2 cellular contexts compared by ENCODE assay signal in the genomic region with DNA sequence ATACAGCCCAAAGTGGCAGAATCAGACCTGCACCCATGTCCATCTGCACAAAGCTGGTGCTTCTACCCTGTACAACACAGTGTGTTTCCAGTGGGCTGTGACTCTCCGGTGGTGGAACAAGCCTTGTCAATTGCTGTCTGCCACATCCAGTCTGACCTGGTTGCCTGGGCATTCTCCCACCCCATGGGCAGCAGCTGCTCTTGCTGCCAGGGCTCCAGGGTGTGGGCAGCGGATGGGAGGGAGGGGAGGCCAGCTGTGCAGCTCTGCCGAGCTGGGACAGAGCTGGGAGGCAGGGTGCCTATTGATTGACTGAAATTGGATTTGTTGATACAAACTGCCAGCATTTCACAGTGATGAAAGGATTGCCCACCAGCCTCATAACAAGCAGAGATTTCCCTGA.
TF ChIP-seq lines count a peak whose summit lies in the region.

No MANE protein-coding gene starts in this region.

TF ChIP-seq in SK-N-SH, 30 proteins besides CTCF, POLR2A, EP300 and RAD21 (continued from another document):
- TF ChIP-seq REST (IDR thresholded peaks at IDR 0.05; ENCODE audit: low read depth, low read length) (no peak), FOXJ3 (CRISPR knock-in tag; IDR thresholded peaks at IDR 0.05) (no peak), JUND (IDR thresholded peaks at IDR 0.05) (no peak), FOXM1 (IDR thresholded peaks at IDR 0.05; ENCODE audit: low read depth) (no peak), ELF1 (IDR thresholded peaks at IDR 0.05) (no peak), MXI1 (IDR thresholded peaks at IDR 0.05; ENCODE audit: low read depth, low read length) (no peak), TCF12 (IDR thresholded peaks at IDR 0.05) (no peak), RXRA (IDR thresholded peaks at IDR 0.05; ENCODE audit: borderline replicate concordance, low read depth) (no peak), CHD2 (IDR thresholded peaks at IDR 0.05; ENCODE audit: low read length, partially characterized antibody) (no peak), USF2 (IDR thresholded peaks at IDR 0.05; ENCODE audit: borderline replicate concordance, low read depth, low read length) (no peak), TEAD4 (IDR thresholded peaks at IDR 0.05; ENCODE audit: borderline replicate concordance, insufficient read depth) (no peak), PBX3 (IDR thresholded peaks at IDR 0.05) (no peak), EZH2phosphoT487 (IDR thresholded peaks at IDR 0.05; ENCODE audit: borderline replicate concordance, low read depth) (no peak), GABPA (IDR thresholded peaks at IDR 0.05; ENCODE audit: low read depth) (no peak)

TF ChIP-seq in SK-N-SH treated with all-trans-retinoic acid at 6 μM for 48 hours, 23 proteins besides CTCF, POLR2A, EP300 and RAD21 (continued from another document):
- no peak for TF ChIP-seq PATZ1 (CRISPR knock-in tag; IDR thresholded peaks at IDR 0.05; ENCODE audit: borderline replicate concordance)
- TF ChIP-seq POU6F1 (CRISPR knock-in tag; IDR thresholded peaks at IDR 0.05; ENCODE audit: borderline replicate concordance, low read depth), result no peak
- no peak for TF ChIP-seq ARNTL (CRISPR knock-in tag; IDR thresholded peaks at IDR 0.05; ENCODE audit: borderline replicate concordance, low read depth)
- no peak for TF ChIP-seq CSDC2 (CRISPR knock-in tag; IDR thresholded peaks at IDR 0.05)
